24 cellular contexts compared by ENCODE assay signal in the genomic region with DNA sequence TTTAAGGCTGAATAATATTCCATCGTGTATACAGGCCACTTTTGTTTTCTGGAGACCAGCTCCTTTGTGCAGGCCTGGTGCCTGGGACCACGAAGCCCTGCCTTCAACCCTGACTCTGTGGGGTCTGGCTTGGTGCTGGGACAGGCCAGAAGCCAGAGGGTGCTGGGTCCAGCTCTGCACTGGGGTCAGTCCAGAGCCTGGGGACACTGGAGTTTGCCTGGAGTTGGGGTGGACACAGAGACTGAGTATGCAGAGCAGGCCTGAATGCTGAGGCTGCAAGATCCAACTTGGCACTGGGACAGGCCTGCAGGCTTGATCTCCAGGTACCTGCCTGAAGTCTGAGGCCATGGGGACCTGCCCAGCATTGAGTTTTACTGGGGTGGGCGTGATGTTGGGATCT.
"Had no signal": no experiment of that assay in that cellular context is flagged by ENCODE, and none has a peak within 500 bp of the region (broad histone marks: within the 10 kb centered on the region; RNA-seq: fewer than 3 reads in every experiment).

No MANE protein-coding gene starts in this region.

- DNase-seq: heart right ventricle; left ventricle myocardium inferior; mesendoderm; naive B cell; natural killer cell; nephron progenitor cell; occipital lobe; ovary; stimulated activated CD4-positive, alpha-beta T cell treated with anti-CD3 and anti-CD28 coated beads, Interleukin-12 subunit alpha, Interleukin-12 subunit beta, amount 100 ng/mL, for 4 hours; stimulated activated CD4-positive, alpha-beta T cell treated with anti-CD3 and anti-CD28 coated beads, Interleukin-15, amount 100 ng/mL, for 24 hours; stimulated activated CD4-positive, alpha-beta T cell treated with anti-CD3 and anti-CD28 coated beads, Interleukin-2, amount 100 ng/mL, for 24 hours; stimulated activated CD4-positive, alpha-beta T cell treated with anti-CD3 and anti-CD28 coated beads, Interleukin-4, amount 100 ng/mL, for 1 hour; stimulated activated naive CD4-positive, alpha-beta T cell; stomach; tibial artery; trophoblast cell had no signal

- ATAC-seq: heart right ventricle, natural killer cell, sciatic nerve had no signal

- H3K27me3 ChIP-seq: heart right ventricle, hepatocyte, neural progenitor cell, neutrophil, ovary, right atrium auricular region, stomach, tibial artery had no signal

- H3K4me2 ChIP-seq: hepatocyte, neural progenitor cell had no signal

- H3K9me3 ChIP-seq: neutrophil, ovary, thoracic aorta, tibial artery had no signal

- H3K27ac ChIP-seq: heart right ventricle, hepatocyte, left ventricle myocardium inferior, neural progenitor cell, neutrophil, ovary, right atrium auricular region, skin epidermis, stomach, thoracic aorta, tibial artery had no signal

- H3K36me3 ChIP-seq: heart right ventricle, left ventricle myocardium inferior, neural progenitor cell, neutrophil, ovary, right atrium auricular region, stomach, thoracic aorta, tibial artery had no signal

- H3K4me3 ChIP-seq: heart right ventricle, hepatocyte, left ventricle myocardium inferior, lung, neural progenitor cell, ovary, right atrium auricular region, skin epidermis, stomach, thoracic aorta, tibial artery had no signal

- H3K9ac ChIP-seq: neural progenitor cell had no signal

- H3K4me1 ChIP-seq: heart right ventricle, left ventricle myocardium inferior, neural progenitor cell, right atrium auricular region, stomach, tibial artery had no signal

- H2AFZ ChIP-seq: hepatocyte, neural progenitor cell had no signal

- H3K79me2 ChIP-seq: hepatocyte had no signal
